In genomic region chr4:121421594-121421993, GRCh38 we compare ENCODE assay signal across 14 cellular contexts. TPM values are rescaled to one million over a fixed set of nuclear protein-coding genes. Genes with fewer than 3 reads are reported as not detected.
DNase-seq lines count a peak whose midpoint lies in the region; FAIRE-seq and TF ChIP-seq lines count a peak whose summit lies in the region.
"Had no signal": no experiment of that assay in that cellular context is flagged by ENCODE, and none has a peak within 500 bp of the region (broad histone marks: within the 10 kb centered on the region; RNA-seq: fewer than 3 reads in every experiment).

No MANE protein-coding gene starts in this region.

- no peak overlapping the region for H3K4me3 Mint-ChIP-seq in nephron progenitor cell
- H3K4me3 Mint-ChIP-seq: activated T-cell treated with anti-CD3 and anti-CD28 coated beads, Interleukin-2, amount 50 U/mL, for 4 hours; T-helper 1 cell treated with Interleukin-12 subunit alpha and Interleukin-12 subunit beta and Interleukin-4 antibody, amounts not matched to agents 30 μg/mL and 1 μg/mL, for 36 hours had no signal

- H3K9me3 Mint-ChIP-seq in nephron progenitor cell = peaks cover 27% of the 10 kb centered on the region
- H3K9me3 Mint-ChIP-seq: activated T-cell treated with anti-CD3 and anti-CD28 coated beads, Interleukin-2, amount 50 U/mL, for 4 hours; T-helper 1 cell treated with Interleukin-12 subunit alpha and Interleukin-12 subunit beta and Interleukin-4 antibody, amounts not matched to agents 30 μg/mL and 1 μg/mL, for 36 hours had no signal

- POLR2A ChIA-PET in HEK293 (lab: Yijun Ruan, JAX) = no interaction called here

- CTCF ChIA-PET in HEK293 (lab: Yijun Ruan, JAX) = interaction anchor here (0.5 to 1.8 kb wide), 5 partner anchors 48 to 229 kb away, joined by 3 to 10 read pairs (median 5); no protein-coding TSS in a partner anchor

- H3K4me1 Mint-ChIP-seq in nephron progenitor cell = no peaks in the 10 kb centered on the region

- no peaks in the 10 kb centered on the region for H3K9me3 ChIP-seq in HEK293 (ENCODE audit: control insufficient read depth, insufficient read depth, low read depth, low read length)
- H3K9me3 ChIP-seq in WERI-Rb-1 (ENCODE audit: severe bottlenecking) = no peaks in the 10 kb centered on the region
- H3K9me3 ChIP-seq: pancreas had no signal

- H3K36me3 Mint-ChIP-seq in nephron progenitor cell (ENCODE audit: low read depth) = no peaks in the 10 kb centered on the region

- H3K27ac ChIP-seq in HEK293 (ENCODE audit: extremely low read depth, low read depth, low read length) (no peak overlapping the region), WERI-Rb-1 (no peak overlapping the region)
- H3K27ac ChIP-seq: pancreas had no signal

- TF ChIP-seq CTCF in D721Med (IDR thresholded peaks at IDR 0.05; ENCODE audit: insufficient read depth, missing control alignments) = peak; percentile 46
- TF ChIP-seq CTCF in HEK293 (tag by site-specific recombination; IDR thresholded peaks at IDR 0.05) = no peak
- TF ChIP-seq CTCF in WERI-Rb-1 (IDR thresholded peaks at IDR 0.05; ENCODE audit: low read depth, low read length) = peak; percentile 66
- peak; percentile 27 for TF ChIP-seq CTCF in kidney epithelial cell (IDR thresholded peaks at IDR 0.05; ENCODE audit: insufficient read depth, low read length, poor library complexity, severe bottlenecking)
- TF ChIP-seq CTCF in nephron progenitor cell (IDR thresholded peaks at IDR 0.05) = no peak

- H3K27me3 Mint-ChIP-seq in nephron progenitor cell (ENCODE audit: low read depth, poor library complexity) = no peaks in the 10 kb centered on the region

- H3K27me3 ChIP-seq in WERI-Rb-1 (ENCODE audit: insufficient read depth, low read depth, severe bottlenecking) (no peaks in the 10 kb centered on the region), kidney epithelial cell (ENCODE audit: control insufficient read depth, insufficient read depth, low read length) (no peaks in the 10 kb centered on the region)
- H3K27me3 ChIP-seq: pancreas had no signal

- H3K4me3 ChIP-seq in HEK293 (ENCODE audit: low read depth, low read length) (no peak overlapping the region), WERI-Rb-1 (ENCODE audit: low read depth, low read length) (no peak overlapping the region), kidney epithelial cell (ENCODE audit: low read depth, low read length) (no peak overlapping the region)
- H3K4me3 ChIP-seq: pancreas had no signal

- FAIRE-seq in D721Med (lab: Jason Lieb, UNC) = peak; percentile 67
- FAIRE-seq: pancreas had no signal

- H3K27ac Mint-ChIP-seq in nephron progenitor cell = no peak overlapping the region
- H3K27ac Mint-ChIP-seq: T-helper 1 cell treated with Interleukin-12 subunit alpha and Interleukin-12 subunit beta and Interleukin-4 antibody, amounts not matched to agents 30 μg/mL and 1 μg/mL, for 36 hours had no signal

- no peaks in the 10 kb centered on the region for H3K4me1 ChIP-seq in HEK293 (ENCODE audit: control insufficient read depth, insufficient read depth, low read length)
- H3K4me1 ChIP-seq: pancreas had no signal

- DNase-seq in D721Med (ENCODE audit: insufficient read length, low spot score) (peak; percentile 23), WERI-Rb-1 (peak; percentile 26), kidney epithelial cell (ENCODE audit: low read depth) (no peak), NCI-H146 treated with DMSO at 0.1 percent for 48 hours (lab: John Stamatoyannopoulos, UW; ENCODE audit: unreplicated experiment) (no peak), RPMI8226 (no peak), AG20443 (ENCODE audit: low spot score) (no peak), nephron progenitor cell (no peak)
- DNase-seq: activated T-cell treated with anti-CD3 and anti-CD28 coated beads, Interleukin-2, amount 50 U/mL, for 4 hours; effector CD8-positive, alpha-beta T cell; islet precursor cell; NCI-H1694 treated with DMSO at 0.1 percent for 48 hours had no signal

- H3K36me3 ChIP-seq in HEK293 (ENCODE audit: control insufficient read depth in 2 of 2, insufficient read depth in 1 of 2, low read length in 2 of 2) (no peaks in the 10 kb centered on the region), WERI-Rb-1 (no peaks in the 10 kb centered on the region), kidney epithelial cell (ENCODE audit: control insufficient read depth, insufficient read depth, low read length) (no peaks in the 10 kb centered on the region)
- H3K36me3 ChIP-seq: pancreas had no signal

TF ChIP-seq in HEK293, 187 proteins besides CTCF, POLR2A, EP300 and RAD21:
- TF ChIP-seq ZNF654 (tag by site-specific recombination; IDR thresholded peaks at IDR 0.05; ENCODE audit: low read depth) = peak; percentile 78
- TF ChIP-seq ZNF112 (tag by site-specific recombination; IDR thresholded peaks at IDR 0.05) = no peak

RNA-seq across cellular contexts. Expression of gene QRFPR, which starts 40.8 kb away (rescaled TPM):
- total RNA-seq in kidney epithelial cell = 0.17 TPM in 1 of 2 replicates, not detected in the other
- total RNA-seq: activated T-cell treated with anti-CD3 and anti-CD28 coated beads, Interleukin-2, amount 50 U/mL, for 4 hours; pancreas had no signal

Comparison
In these comparisons a context has a peak if more than half of its experiments do, and no peak if none do; other contexts are left out.
1. DNase-seq: peak in D721Med (single experiment) and WERI-Rb-1 (single experiment); none in kidney epithelial cell (single experiment), NCI-H146 treated with DMSO at 0.1 percent for 48 hours (single experiment), RPMI8226 (single experiment), AG20443 (single experiment) and nephron progenitor cell (single experiment).
2. CTCF ChIP-seq: peak in D721Med (single experiment), WERI-Rb-1 (single experiment) and kidney epithelial cell (single experiment); none in HEK293 (single experiment) and nephron progenitor cell (single experiment).